Comparison of ENCODE assay signal across 8 cellular contexts in the genomic region with DNA sequence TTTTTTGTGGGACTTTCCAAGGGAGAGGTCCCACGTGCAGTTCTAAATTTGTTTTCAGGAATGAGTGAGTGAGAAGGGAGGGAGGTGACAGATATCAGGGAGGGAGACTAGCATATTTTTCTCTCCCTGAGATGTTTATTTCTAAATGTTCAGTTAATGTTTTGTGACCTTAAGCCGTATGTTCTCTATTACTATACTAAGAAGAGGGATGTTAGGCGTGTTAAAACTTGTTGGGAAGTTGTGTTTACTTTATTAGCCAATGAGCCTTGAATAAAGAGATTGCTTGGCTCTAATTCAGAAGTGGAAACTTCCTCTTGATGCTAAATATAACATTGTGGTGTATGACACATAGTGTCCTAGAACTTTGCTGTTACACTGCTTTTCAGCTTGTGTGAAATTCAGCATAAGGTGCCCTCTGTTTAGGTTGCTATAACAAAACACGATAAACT. TPM values are rescaled to one million over a fixed set of nuclear protein-coding genes. Genes with fewer than 3 reads are reported as not detected.
DNase-seq lines count a peak whose midpoint lies in the region; ATAC-seq and TF ChIP-seq lines count a peak whose summit lies in the region.

No MANE protein-coding gene starts in this region.

- no peak for TF ChIP-seq EP300 in gastroesophageal sphincter (IDR thresholded peaks at IDR 0.05)

- H3K27ac Mint-ChIP-seq in endodermal cell: no peak overlapping the region

- DNase-seq in AG08395 (ENCODE audit: low spot score) (peak; percentile 52), NCI-H774 (lab: John Stamatoyannopoulos, UW) (peak; percentile 3), endodermal cell (no peak), middle frontal gyrus (ENCODE audit: extremely low spot score, low spot score) (no peak)
- no peak for DNase-seq in activated CD4-positive, alpha-beta T cell treated with anti-CD3 and anti-CD28 coated beads for 1 hour

- H3K4me1 Mint-ChIP-seq in endodermal cell: no peaks in the 10 kb centered on the region

- TF ChIP-seq POLR2A in gastroesophageal sphincter (IDR thresholded peaks at IDR 0.05): no peak

- H3K9me3 ChIP-seq in gastroesophageal sphincter (peaks cover 0 to 9% (median 0%) of the 10 kb centered on the region in 3 donors), endodermal cell (ENCODE audit: control insufficient read depth, low read length) (peaks cover 28% of the 10 kb centered on the region)

- H3K4me3 ChIP-seq in gastroesophageal sphincter: no peak overlapping the region
- no peak overlapping the region for H3K4me3 ChIP-seq in endodermal cell (ENCODE audit: low read length)

- H3K36me3 ChIP-seq in gastroesophageal sphincter: no peaks in the 10 kb centered on the region
- no peaks in the 10 kb centered on the region for H3K36me3 ChIP-seq in endodermal cell (ENCODE audit: control insufficient read depth, insufficient read depth, low read length)

- H3K27ac ChIP-seq in gastroesophageal sphincter (peak overlapping the region; percentile 80 to 96 (median 82)), endodermal cell (ENCODE audit: low read depth, low read length) (no peak overlapping the region)

- H3K27me3 Mint-ChIP-seq in endodermal cell (ENCODE audit: insufficient read depth): peaks cover 92% of the 10 kb centered on the region

- TF ChIP-seq CTCF in gastroesophageal sphincter (IDR thresholded peaks at IDR 0.05) (no peak), endodermal cell (conservative IDR thresholded peaks at IDR 0.05) (no peak)

- peaks cover 12% of the 10 kb centered on the region for H3K9me3 Mint-ChIP-seq in endodermal cell

- no peak overlapping the region for H3K4me3 Mint-ChIP-seq in endodermal cell

- no peak overlapping the region for H3K9ac ChIP-seq in endodermal cell (ENCODE audit: extremely low read depth, low read length, poor library complexity, severe bottlenecking)

- WGBS in gastroesophageal sphincter (ENCODE audit: low coverage in 1 of 2), 2 donors: 11 to 12% methylated on average over 4 of the region's 4 CpGs
- WGBS in endodermal cell (ENCODE audit: insufficient coverage in 1 of 2, insufficient read length in 1 of 2), 2 experiments: 95 to 100% methylated on average over 1 to 4 of the region's 4 CpGs

- H3K36me3 Mint-ChIP-seq in endodermal cell (ENCODE audit: low read depth): peaks cover 4% of the 10 kb centered on the region

- H3K4me1 ChIP-seq in gastroesophageal sphincter: peaks cover 8 to 39% (median 11%) of the 10 kb centered on the region in 3 donors
- H3K4me1 ChIP-seq in endodermal cell (ENCODE audit: control insufficient read depth, insufficient read depth, low read length): no peaks in the 10 kb centered on the region

- ATAC-seq in GM19463 (IDR thresholded peaks at IDR 0.05; ENCODE audit: unreplicated experiment) (peak; percentile 57), gastroesophageal sphincter (peak; percentile 92), GM19328 (IDR thresholded peaks at IDR 0.05; ENCODE audit: unreplicated experiment) (no peak)

- no peaks in the 10 kb centered on the region for H3K27me3 ChIP-seq in gastroesophageal sphincter
- H3K27me3 ChIP-seq in endodermal cell (ENCODE audit: control insufficient read depth, insufficient read depth, low read length, poor library complexity, severe bottlenecking): peaks cover 80% of the 10 kb centered on the region

RNA-seq across cellular contexts. Expression of a gene that starts 37.3 kb away (rescaled TPM):
- 10 to 100 TPM in 2 of 4 donors, 1 to 10 TPM in 2; 6.9 to 31.8 (median 10.4) TPM for total RNA-seq in gastroesophageal sphincter
- under 1 TPM; 0.80 to 0.99 TPM for total RNA-seq in endodermal cell
- polyA plus RNA-seq in endodermal cell (2013, experiment 1 of 2): 0.78 TPM
- polyA plus RNA-seq in endodermal cell (2013, experiment 2 of 2): 0.66 TPM

Comparison
In these comparisons a context has a peak if more than half of its experiments do, and no peak if none do; other contexts are left out.
1. DNase-seq: peak in AG08395 (single experiment) and NCI-H774 (single experiment); none in endodermal cell (single experiment), middle frontal gyrus (single experiment) and activated CD4-positive, alpha-beta T cell treated with anti-CD3 and anti-CD28 coated beads for 1 hour (single experiment).